ENCODE assay signal across 9 cellular contexts in the genomic region with DNA sequence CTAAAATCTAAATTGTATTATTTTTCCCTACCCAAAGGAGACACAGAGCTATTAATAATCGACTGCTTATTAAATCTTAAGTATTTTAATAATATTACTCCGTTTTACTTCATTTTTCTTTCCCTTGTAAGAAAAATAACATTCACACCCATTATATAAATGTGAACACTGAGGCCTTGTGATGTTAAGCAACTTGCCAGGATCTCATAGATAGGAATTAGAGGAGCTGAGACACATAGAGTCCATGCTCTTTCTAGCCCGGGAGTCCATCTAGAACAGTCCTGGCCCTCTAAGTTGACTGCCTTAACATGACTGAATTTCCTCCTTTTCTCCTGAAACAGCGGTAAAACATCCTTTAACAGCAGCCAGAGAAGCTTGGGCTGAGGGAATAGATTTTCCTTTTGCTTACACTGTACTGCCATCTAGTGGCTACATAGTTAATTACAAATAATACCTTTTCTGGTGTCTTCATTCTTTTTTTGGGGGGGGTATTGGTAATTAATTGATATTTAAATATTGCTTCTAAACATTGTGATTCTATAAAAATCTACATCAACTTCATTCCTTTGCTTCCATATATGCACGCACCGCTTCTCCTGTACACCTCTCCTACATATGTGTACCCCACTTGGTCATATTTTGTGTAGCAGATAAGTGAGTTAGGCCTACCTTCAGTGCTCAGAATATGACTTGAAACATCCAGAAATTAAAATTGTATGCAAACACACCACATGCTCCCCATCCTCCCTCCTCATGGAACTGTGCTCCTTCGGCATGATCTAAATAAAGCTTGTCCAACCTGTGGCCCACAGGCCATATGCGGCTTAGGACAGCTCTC.
DNase-seq lines count a peak whose midpoint lies in the region; ATAC-seq, FAIRE-seq and TF ChIP-seq lines count a peak whose summit lies in the region.
"Had no signal": no experiment of that assay in that cellular context is flagged by ENCODE, and none has a peak within 500 bp of the region (broad histone marks: within the 10 kb centered on the region; RNA-seq: fewer than 3 reads in every experiment).

No MANE protein-coding gene starts in this region.

- H4K20me1 ChIP-seq in OCI-LY7 (ENCODE audit: insufficient read depth, low read length) (no peaks in the 10 kb centered on the region), endothelial cell of umbilical vein (replicated peaks; ENCODE audit: control insufficient read depth, extremely low read depth, insufficient read depth, low read length) (no peaks in the 10 kb centered on the region), neural cell (ENCODE audit: insufficient read depth) (no peaks in the 10 kb centered on the region)

- H3K27ac ChIP-seq in OCI-LY7 (ENCODE audit: low read depth, low read length, poor library complexity, severe bottlenecking) (no peak overlapping the region), endothelial cell of umbilical vein (ENCODE audit: insufficient read depth, low read depth, low read length) (no peak overlapping the region), neural cell (ENCODE audit: low read length) (no peak overlapping the region)
- H3K27ac ChIP-seq: SJCRH30 had no signal

- peak; percentile 72 for FAIRE-seq in endothelial cell of umbilical vein (lab: Jason Lieb, UNC)

- no TSS peak for BruUV-seq in OCI-LY7 (replicated peaks; lab: Mats Ljungman, UMichigan)
- BruUV-seq in endothelial cell of umbilical vein (replicated peaks; lab: Mats Ljungman, UMichigan) = no TSS peak

- peak; percentile 59 for ATAC-seq in GM19463 (IDR thresholded peaks at IDR 0.05; ENCODE audit: unreplicated experiment)

- H3K4me2 ChIP-seq in OCI-LY7 (ENCODE audit: low read length) (no peak overlapping the region), endothelial cell of umbilical vein (ENCODE audit: insufficient read depth, low read length) (no peak overlapping the region), neural cell (ENCODE audit: low read length) (no peak overlapping the region)

- WGBS in lower leg skin, 2 donors = 41 to 47% methylated on average over 8 of the region's 8 CpGs

- TF ChIP-seq POLR2A in endothelial cell of umbilical vein (IDR thresholded peaks at IDR 0.05; ENCODE audit: low read depth, low read length) (no peak), lower leg skin (IDR thresholded peaks at IDR 0.05) (no peak)

- no peak overlapping the region for H3K4me3 ChIP-seq in OCI-LY7 (ENCODE audit: low read depth, low read length, poor library complexity, severe bottlenecking)
- no peak overlapping the region for H3K4me3 ChIP-seq in endothelial cell of umbilical vein (replicated peaks in 1 of 3; ENCODE audit: insufficient read depth in 1 of 3, low read depth in 1 of 3, low read length in 3 of 3)
- no peak overlapping the region for H3K4me3 ChIP-seq in neural cell (ENCODE audit: low read length)
- H3K4me3 ChIP-seq in lower leg skin (ENCODE audit: low read depth, poor library complexity, severe bottlenecking) = no peak overlapping the region
- H3K4me3 ChIP-seq: SJCRH30 had no signal

- CTCF ChIA-PET in OCI-LY7 (lab: Charles Lee; ENCODE audit: unreplicated experiment) = no interaction called here
- CTCF ChIA-PET in endothelial cell of umbilical vein (lab: Charles Lee) = interaction anchor here (0.6 to 3.1 kb wide), 19 partner anchors 14 to 1925 kb away, joined by 3 to 24 read pairs (median 4); no protein-coding TSS in a partner anchor

- H3F3A ChIP-seq in neural cell (ENCODE audit: insufficient read depth, low read length, poor library complexity, severe bottlenecking) = no peaks in the 10 kb centered on the region

- H2AFZ ChIP-seq in OCI-LY7 (ENCODE audit: low read length) (no peak overlapping the region), endothelial cell of umbilical vein (ENCODE audit: low read depth, low read length) (no peak overlapping the region), neural cell (ENCODE audit: low read depth, low read length) (no peak overlapping the region)

- no peaks in the 10 kb centered on the region for H3K36me3 ChIP-seq in OCI-LY7 (ENCODE audit: insufficient read depth, low read length)
- no peaks in the 10 kb centered on the region for H3K36me3 ChIP-seq in endothelial cell of umbilical vein (ENCODE audit: control insufficient read depth in 2 of 2, extremely low read depth in 1 of 2, insufficient read depth in 2 of 2, low read length in 2 of 2)
- no peaks in the 10 kb centered on the region for H3K36me3 ChIP-seq in neural cell (ENCODE audit: insufficient read depth, low read length)
- H3K36me3 ChIP-seq: SJCRH30 had no signal

- peak; percentile 97 for TF ChIP-seq RAD21 in neural cell (conservative IDR thresholded peaks at IDR 0.05)

- H3K27me3 ChIP-seq in endothelial cell of umbilical vein (ENCODE audit: control insufficient read depth in 2 of 2, insufficient read depth in 2 of 2, low read length in 2 of 2) (no peaks in the 10 kb centered on the region), neural cell (ENCODE audit: insufficient read depth, low read depth, low read length) (no peaks in the 10 kb centered on the region)

- H3K9me3 ChIP-seq in OCI-LY7 (ENCODE audit: low read length) = no peaks in the 10 kb centered on the region
- no peaks in the 10 kb centered on the region for H3K9me3 ChIP-seq in endothelial cell of umbilical vein (replicated peaks; ENCODE audit: control insufficient read depth, insufficient read depth, low read length)
- H3K9me3 ChIP-seq in neural cell (ENCODE audit: low read length) = no peaks in the 10 kb centered on the region
- H3K9me3 ChIP-seq: SJCRH30 had no signal

- dilution Hi-C loops in endothelial cell of umbilical vein (cut with MboI; ENCODE audit: extremely low pct_ligation_motif_present, low sequenced_read_pairs) = no loop called here

- POLR2A ChIA-PET in OCI-LY7 (lab: Charles Lee) (interaction anchor here (0.6 to 1.5 kb wide), 4 partner anchors 14 to 467 kb away, joined by 3 to 4 read pairs (median 3); no protein-coding TSS in a partner anchor), endothelial cell of umbilical vein (lab: Charles Lee) (no interaction called here)

- H3K79me2 ChIP-seq in OCI-LY7 (ENCODE audit: insufficient read depth, low read depth, low read length) (no peaks in the 10 kb centered on the region), endothelial cell of umbilical vein (ENCODE audit: control insufficient read depth, insufficient read depth, low read length) (no peaks in the 10 kb centered on the region), neural cell (replicated peaks; ENCODE audit: insufficient read depth, low read length) (no peaks in the 10 kb centered on the region)

- TF ChIP-seq CTCF in OCI-LY7 (conservative IDR thresholded peaks at IDR 0.05; ENCODE audit: low read length) (peak; percentile 85), endothelial cell of umbilical vein (IDR thresholded peaks at IDR 0.05; ENCODE audit: extremely low read depth in 1 of 2, insufficient read depth in 1 of 2, low read depth in 1 of 2, low read length in 2 of 2) (peak; percentile 18 to 33), neural cell (IDR thresholded peaks at IDR 0.05; ENCODE audit: poor library complexity, severe bottlenecking) (peak; percentile 92), lower leg skin (IDR thresholded peaks at IDR 0.05) (no peak)

- H3K9me2 ChIP-seq in OCI-LY7 (ENCODE audit: insufficient read depth, low read length) = no peaks in the 10 kb centered on the region
- H3K9me2 ChIP-seq in neural cell (ENCODE audit: insufficient read depth, low read length) = no peaks in the 10 kb centered on the region

- DNase-seq in D341Med (ENCODE audit: low spot score) = peak; percentile 60
- peak; percentile 36 for DNase-seq in HuH-7 (ENCODE audit: low spot score)
- peak; percentile 50 for DNase-seq in OCI-LY7 (ENCODE audit: low spot score)
- DNase-seq in endothelial cell of umbilical vein (ENCODE audit: low read depth, low spot score) = peak; percentile 50
- no peak for DNase-seq in C1 segment of cervical spinal cord (lab: John Stamatoyannopoulos, UW)
- DNase-seq in lower leg skin (ENCODE audit: low spot score in 2 of 2) = no peak

- no peak for TF ChIP-seq EP300 in neural cell (conservative IDR thresholded peaks at IDR 0.05; ENCODE audit: poor library complexity, severe bottlenecking)

- H3K4me1 ChIP-seq in OCI-LY7 (ENCODE audit: insufficient read depth, low read length, poor library complexity, severe bottlenecking) (no peaks in the 10 kb centered on the region), endothelial cell of umbilical vein (ENCODE audit: control insufficient read depth, extremely low read depth, insufficient read depth, low read length) (no peaks in the 10 kb centered on the region)
- H3K4me1 ChIP-seq: SJCRH30 had no signal

- H3K9me1 ChIP-seq in endothelial cell of umbilical vein (replicated peaks; ENCODE audit: control insufficient read depth, extremely low read depth, insufficient read depth, low read length) = no peaks in the 10 kb centered on the region

- intact Hi-C loops in OCI-LY7 (cut with micrococcal nuclease; ENCODE audit: unreplicated experiment) = loop anchor here (2.0 to 5.0 kb wide), 4 partner anchors 370 to 1416 kb away; no protein-coding TSS in a partner anchor
- intact Hi-C loops in endothelial cell of umbilical vein (cut with micrococcal nuclease) = loop anchor here (1.0 to 5.0 kb wide), 5 partner anchors 371 to 1926 kb away; no protein-coding TSS in a partner anchor
- intact Hi-C loops in lower leg skin (cut with DNase I; ENCODE audit: low total_unique reads) = loop anchor here (5.0 kb wide), 1 partner anchor 1416 kb away; no protein-coding TSS in a partner anchor

- H3K9ac ChIP-seq in endothelial cell of umbilical vein (replicated peaks; ENCODE audit: extremely low read depth, insufficient read depth, low read length) (no peak overlapping the region), neural cell (ENCODE audit: low read length) (no peak overlapping the region)

TF ChIP-seq in endothelial cell of umbilical vein, 7 proteins besides CTCF, POLR2A, EP300 and RAD21 (continues in another document):
- TF ChIP-seq MAX (IDR thresholded peaks at IDR 0.05; ENCODE audit: insufficient read depth, insufficient read length) (no peak), MYC (IDR thresholded peaks at IDR 0.05; ENCODE audit: low read depth, low read length) (no peak), EZH2 (IDR thresholded peaks at IDR 0.05; ENCODE audit: borderline replicate concordance, low read depth, low read length, severe bottlenecking) (no peak), POLR2AphosphoS5 (IDR thresholded peaks at IDR 0.05; ENCODE audit: insufficient read depth, low read depth, low read length) (no peak)

TF ChIP-seq in neural cell, 6 proteins besides CTCF, POLR2A, EP300 and RAD21 (continues in another document):
- TF ChIP-seq EZH2 (IDR thresholded peaks at IDR 0.05; ENCODE audit: borderline replicate concordance, insufficient read depth, low read length, poor library complexity, severe bottlenecking) (no peak), TAF1 (IDR thresholded peaks at IDR 0.05; ENCODE audit: low read depth) (no peak), MXI1 (conservative IDR thresholded peaks at IDR 0.05; ENCODE audit: poor library complexity, severe bottlenecking) (no peak), SMC3 (conservative IDR thresholded peaks at IDR 0.05; ENCODE audit: poor library complexity) (peak; percentile 95), POLR2AphosphoS5 (IDR thresholded peaks at IDR 0.05) (no peak)

Comparison
In these comparisons a context has a peak if more than half of its experiments do, and no peak if none do; other contexts are left out.
1. DNase-seq: peak in D341Med (single experiment), HuH-7 (single experiment), OCI-LY7 (single experiment) and endothelial cell of umbilical vein (single experiment); none in C1 segment of cervical spinal cord (0 of 14) and lower leg skin (0 of 2).
2. CTCF ChIP-seq: peak in OCI-LY7 (single experiment), endothelial cell of umbilical vein (2 of 2) and neural cell (single experiment); none in lower leg skin (0 of 3).